Comparison of ENCODE assay signal across 2 cellular contexts in the genomic region with DNA sequence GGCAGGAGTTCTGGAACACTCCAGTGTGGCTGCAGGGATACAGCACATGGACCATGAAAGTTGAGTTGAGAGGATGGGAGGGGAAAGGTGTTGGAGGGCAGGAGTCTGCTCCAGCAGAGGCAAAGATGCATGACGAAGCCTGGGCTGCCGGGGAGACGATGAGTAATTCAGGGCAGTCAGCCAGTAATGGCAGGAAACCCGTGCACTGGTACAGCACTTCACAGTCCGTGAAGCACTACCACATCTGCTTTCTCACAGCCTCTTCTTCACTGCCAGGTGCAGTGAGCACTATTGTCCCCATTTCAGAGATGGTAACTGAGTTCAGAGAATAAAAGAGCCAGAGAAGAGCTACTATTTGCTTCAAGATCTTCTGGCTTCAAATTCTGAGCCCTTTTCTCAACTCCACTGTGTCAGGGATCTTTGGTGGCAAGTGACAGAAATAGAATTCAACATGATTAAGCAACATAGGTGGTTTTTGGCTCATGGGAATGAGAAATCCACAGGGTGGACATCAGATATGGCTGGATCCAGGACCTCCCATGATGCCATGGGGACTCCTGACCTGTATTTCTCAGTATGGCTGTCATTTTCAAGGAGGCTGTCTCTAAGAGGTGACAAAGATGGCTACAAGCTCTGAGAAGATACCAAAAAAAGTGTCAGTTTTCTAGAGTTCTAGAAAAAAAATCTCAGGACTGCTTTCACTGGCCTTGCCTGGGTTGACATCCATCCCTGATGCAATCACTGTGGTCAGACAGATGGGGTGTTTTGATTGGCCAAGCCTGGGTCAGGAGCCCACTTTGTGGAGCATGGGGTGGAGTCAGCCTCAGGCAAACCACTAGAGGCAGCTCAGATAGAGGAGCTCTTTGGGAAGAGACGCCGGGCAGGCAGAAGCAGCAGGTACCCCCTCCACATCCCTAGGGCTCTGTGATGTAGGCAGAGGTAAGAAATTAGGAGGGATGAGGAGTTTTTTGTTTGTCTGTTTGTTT.
TF ChIP-seq lines count a peak whose summit lies in the region.

No MANE protein-coding gene starts in this region.

TF ChIP-seq in GM23338, 12 proteins besides CTCF, POLR2A, EP300 and RAD21 (continued from another document):
- TF ChIP-seq, protein P1, sequence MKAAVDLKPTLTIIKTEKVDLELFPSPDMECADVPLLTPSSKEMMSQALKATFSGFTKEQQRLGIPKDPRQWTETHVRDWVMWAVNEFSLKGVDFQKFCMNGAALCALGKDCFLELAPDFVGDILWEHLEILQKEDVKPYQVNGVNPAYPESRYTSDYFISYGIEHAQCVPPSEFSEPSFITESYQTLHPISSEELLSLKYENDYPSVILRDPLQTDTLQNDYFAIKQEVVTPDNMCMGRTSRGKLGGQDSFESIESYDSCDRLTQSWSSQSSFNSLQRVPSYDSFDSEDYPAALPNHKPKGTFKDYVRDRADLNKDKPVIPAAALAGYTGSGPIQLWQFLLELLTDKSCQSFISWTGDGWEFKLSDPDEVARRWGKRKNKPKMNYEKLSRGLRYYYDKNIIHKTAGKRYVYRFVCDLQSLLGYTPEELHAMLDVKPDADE (IDR thresholded peaks at IDR 0.05), result no peak

TF ChIP-seq in K562, 482 proteins besides CTCF, POLR2A, EP300 and RAD21 (continued from another document and continues in another):
- TF ChIP-seq, protein P2, sequence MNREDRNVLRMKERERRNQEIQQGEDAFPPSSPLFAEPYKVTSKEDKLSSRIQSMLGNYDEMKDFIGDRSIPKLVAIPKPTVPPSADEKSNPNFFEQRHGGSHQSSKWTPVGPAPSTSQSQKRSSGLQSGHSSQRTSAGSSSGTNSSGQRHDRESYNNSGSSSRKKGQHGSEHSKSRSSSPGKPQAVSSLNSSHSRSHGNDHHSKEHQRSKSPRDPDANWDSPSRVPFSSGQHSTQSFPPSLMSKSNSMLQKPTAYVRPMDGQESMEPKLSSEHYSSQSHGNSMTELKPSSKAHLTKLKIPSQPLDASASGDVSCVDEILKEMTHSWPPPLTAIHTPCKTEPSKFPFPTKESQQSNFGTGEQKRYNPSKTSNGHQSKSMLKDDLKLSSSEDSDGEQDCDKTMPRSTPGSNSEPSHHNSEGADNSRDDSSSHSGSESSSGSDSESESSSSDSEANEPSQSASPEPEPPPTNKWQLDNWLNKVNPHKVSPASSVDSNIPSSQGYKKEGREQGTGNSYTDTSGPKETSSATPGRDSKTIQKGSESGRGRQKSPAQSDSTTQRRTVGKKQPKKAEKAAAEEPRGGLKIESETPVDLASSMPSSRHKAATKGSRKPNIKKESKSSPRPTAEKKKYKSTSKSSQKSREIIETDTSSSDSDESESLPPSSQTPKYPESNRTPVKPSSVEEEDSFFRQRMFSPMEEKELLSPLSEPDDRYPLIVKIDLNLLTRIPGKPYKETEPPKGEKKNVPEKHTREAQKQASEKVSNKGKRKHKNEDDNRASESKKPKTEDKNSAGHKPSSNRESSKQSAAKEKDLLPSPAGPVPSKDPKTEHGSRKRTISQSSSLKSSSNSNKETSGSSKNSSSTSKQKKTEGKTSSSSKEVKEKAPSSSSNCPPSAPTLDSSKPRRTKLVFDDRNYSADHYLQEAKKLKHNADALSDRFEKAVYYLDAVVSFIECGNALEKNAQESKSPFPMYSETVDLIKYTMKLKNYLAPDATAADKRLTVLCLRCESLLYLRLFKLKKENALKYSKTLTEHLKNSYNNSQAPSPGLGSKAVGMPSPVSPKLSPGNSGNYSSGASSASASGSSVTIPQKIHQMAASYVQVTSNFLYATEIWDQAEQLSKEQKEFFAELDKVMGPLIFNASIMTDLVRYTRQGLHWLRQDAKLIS (CRISPR knock-in tag; IDR thresholded peaks at IDR 0.05), result no peak
- TF ChIP-seq KDM1A (IDR thresholded peaks at IDR 0.05), result peak; percentile 50 to 53; a peak in 3 of 4 replicates
- no peak for TF ChIP-seq ATF1 (CRISPR knock-in tag; IDR thresholded peaks at IDR 0.05)
- TF ChIP-seq ATF1 (tag; IDR thresholded peaks at IDR 0.05), result 0 out of 2 replicates have a peak, but pooled peaks have one; percentile 13
- TF ChIP-seq, protein P3, sequence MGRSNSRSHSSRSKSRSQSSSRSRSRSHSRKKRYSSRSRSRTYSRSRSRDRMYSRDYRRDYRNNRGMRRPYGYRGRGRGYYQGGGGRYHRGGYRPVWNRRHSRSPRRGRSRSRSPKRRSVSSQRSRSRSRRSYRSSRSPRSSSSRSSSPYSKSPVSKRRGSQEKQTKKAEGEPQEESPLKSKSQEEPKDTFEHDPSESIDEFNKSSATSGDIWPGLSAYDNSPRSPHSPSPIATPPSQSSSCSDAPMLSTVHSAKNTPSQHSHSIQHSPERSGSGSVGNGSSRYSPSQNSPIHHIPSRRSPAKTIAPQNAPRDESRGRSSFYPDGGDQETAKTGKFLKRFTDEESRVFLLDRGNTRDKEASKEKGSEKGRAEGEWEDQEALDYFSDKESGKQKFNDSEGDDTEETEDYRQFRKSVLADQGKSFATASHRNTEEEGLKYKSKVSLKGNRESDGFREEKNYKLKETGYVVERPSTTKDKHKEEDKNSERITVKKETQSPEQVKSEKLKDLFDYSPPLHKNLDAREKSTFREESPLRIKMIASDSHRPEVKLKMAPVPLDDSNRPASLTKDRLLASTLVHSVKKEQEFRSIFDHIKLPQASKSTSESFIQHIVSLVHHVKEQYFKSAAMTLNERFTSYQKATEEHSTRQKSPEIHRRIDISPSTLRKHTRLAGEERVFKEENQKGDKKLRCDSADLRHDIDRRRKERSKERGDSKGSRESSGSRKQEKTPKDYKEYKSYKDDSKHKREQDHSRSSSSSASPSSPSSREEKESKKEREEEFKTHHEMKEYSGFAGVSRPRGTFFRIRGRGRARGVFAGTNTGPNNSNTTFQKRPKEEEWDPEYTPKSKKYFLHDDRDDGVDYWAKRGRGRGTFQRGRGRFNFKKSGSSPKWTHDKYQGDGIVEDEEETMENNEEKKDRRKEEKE (IDR thresholded peaks at IDR 0.05; ENCODE audit: borderline replicate concordance in 1 of 2, control insufficient read depth in 1 of 2, low read depth in 2 of 2, low read length in 1 of 2), result no peak
- no peak for TF ChIP-seq CBX2 (IDR thresholded peaks at IDR 0.05; ENCODE audit: insufficient read depth, low read length, poor library complexity, severe bottlenecking)
- no peak for TF ChIP-seq HDAC1 (IDR thresholded peaks at IDR 0.05)
- TF ChIP-seq, protein P4, sequence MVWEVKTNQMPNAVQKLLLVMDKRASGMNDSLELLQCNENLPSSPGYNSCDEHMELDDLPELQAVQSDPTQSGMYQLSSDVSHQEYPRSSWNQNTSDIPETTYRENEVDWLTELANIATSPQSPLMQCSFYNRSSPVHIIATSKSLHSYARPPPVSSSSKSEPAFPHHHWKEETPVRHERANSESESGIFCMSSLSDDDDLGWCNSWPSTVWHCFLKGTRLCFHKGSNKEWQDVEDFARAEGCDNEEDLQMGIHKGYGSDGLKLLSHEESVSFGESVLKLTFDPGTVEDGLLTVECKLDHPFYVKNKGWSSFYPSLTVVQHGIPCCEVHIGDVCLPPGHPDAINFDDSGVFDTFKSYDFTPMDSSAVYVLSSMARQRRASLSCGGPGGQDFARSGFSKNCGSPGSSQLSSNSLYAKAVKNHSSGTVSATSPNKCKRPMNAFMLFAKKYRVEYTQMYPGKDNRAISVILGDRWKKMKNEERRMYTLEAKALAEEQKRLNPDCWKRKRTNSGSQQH (CRISPR knock-in tag; IDR thresholded peaks at IDR 0.05), result no peak
- TF ChIP-seq ESRRA (IDR thresholded peaks at IDR 0.05; ENCODE audit: borderline replicate concordance, low read depth), result peak; percentile 43; the same call in 1 of the 2 replicates
- TF ChIP-seq, protein P5, sequence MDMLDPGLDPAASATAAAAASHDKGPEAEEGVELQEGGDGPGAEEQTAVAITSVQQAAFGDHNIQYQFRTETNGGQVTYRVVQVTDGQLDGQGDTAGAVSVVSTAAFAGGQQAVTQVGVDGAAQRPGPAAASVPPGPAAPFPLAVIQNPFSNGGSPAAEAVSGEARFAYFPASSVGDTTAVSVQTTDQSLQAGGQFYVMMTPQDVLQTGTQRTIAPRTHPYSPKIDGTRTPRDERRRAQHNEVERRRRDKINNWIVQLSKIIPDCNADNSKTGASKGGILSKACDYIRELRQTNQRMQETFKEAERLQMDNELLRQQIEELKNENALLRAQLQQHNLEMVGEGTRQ (CRISPR knock-in tag; IDR thresholded peaks at IDR 0.05), result peak; percentile 63
- TF ChIP-seq, protein P6, sequence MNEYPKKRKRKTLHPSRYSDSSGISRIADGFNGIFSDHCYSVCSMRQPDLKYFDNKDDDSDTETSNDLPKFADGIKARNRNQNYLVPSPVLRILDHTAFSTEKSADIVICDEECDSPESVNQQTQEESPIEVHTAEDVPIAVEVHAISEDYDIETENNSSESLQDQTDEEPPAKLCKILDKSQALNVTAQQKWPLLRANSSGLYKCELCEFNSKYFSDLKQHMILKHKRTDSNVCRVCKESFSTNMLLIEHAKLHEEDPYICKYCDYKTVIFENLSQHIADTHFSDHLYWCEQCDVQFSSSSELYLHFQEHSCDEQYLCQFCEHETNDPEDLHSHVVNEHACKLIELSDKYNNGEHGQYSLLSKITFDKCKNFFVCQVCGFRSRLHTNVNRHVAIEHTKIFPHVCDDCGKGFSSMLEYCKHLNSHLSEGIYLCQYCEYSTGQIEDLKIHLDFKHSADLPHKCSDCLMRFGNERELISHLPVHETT (CRISPR knock-in tag; conservative IDR thresholded peaks at IDR 0.05 in 1 of 2, IDR thresholded peaks at IDR 0.05 in 1 of 2), result no peak
- TF ChIP-seq, protein P7, sequence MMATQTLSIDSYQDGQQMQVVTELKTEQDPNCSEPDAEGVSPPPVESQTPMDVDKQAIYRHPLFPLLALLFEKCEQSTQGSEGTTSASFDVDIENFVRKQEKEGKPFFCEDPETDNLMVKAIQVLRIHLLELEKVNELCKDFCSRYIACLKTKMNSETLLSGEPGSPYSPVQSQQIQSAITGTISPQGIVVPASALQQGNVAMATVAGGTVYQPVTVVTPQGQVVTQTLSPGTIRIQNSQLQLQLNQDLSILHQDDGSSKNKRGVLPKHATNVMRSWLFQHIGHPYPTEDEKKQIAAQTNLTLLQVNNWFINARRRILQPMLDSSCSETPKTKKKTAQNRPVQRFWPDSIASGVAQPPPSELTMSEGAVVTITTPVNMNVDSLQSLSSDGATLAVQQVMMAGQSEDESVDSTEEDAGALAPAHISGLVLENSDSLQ (IDR thresholded peaks at IDR 0.05), result peak; percentile 30; the same call in 1 of the 2 replicates
- TF ChIP-seq KAT7 (CRISPR knock-in tag; IDR thresholded peaks at IDR 0.05; ENCODE audit: borderline replicate concordance), result no peak
- no peak for TF ChIP-seq PYGO2 (tag; IDR thresholded peaks at IDR 0.05)
- TF ChIP-seq CTBP1 (IDR thresholded peaks at IDR 0.05; ENCODE audit: borderline replicate concordance), result peak; percentile 48
- TF ChIP-seq, protein P8, sequence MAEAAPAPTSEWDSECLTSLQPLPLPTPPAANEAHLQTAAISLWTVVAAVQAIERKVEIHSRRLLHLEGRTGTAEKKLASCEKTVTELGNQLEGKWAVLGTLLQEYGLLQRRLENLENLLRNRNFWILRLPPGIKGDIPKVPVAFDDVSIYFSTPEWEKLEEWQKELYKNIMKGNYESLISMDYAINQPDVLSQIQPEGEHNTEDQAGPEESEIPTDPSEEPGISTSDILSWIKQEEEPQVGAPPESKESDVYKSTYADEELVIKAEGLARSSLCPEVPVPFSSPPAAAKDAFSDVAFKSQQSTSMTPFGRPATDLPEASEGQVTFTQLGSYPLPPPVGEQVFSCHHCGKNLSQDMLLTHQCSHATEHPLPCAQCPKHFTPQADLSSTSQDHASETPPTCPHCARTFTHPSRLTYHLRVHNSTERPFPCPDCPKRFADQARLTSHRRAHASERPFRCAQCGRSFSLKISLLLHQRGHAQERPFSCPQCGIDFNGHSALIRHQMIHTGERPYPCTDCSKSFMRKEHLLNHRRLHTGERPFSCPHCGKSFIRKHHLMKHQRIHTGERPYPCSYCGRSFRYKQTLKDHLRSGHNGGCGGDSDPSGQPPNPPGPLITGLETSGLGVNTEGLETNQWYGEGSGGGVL (CRISPR knock-in tag; IDR thresholded peaks at IDR 0.05), result no peak
- no peak for TF ChIP-seq ZNF830 (CRISPR knock-in tag; IDR thresholded peaks at IDR 0.05)
- peak; percentile 49; the same call in 1 of the 2 replicates for TF ChIP-seq RAD51 (IDR thresholded peaks at IDR 0.05; ENCODE audit: borderline replicate concordance, low read depth)
- peak; percentile 53; the same call in 1 of the 2 replicates for TF ChIP-seq JUND (IDR thresholded peaks at IDR 0.05; ENCODE audit: borderline replicate concordance, low read depth, low read length)
- no peak for TF ChIP-seq JUND (tag; IDR thresholded peaks at IDR 0.05; ENCODE audit: borderline replicate concordance, low read depth, low read length)
- TF ChIP-seq CBX8 (IDR thresholded peaks at IDR 0.05; ENCODE audit: borderline replicate concordance, extremely low read depth, low read depth, low read length, poor library complexity, severe bottlenecking), result no peak
- peak in 1 of 2 experiments; percentile 84; a peak in 1 of 4 replicates for TF ChIP-seq ARNT (IDR thresholded peaks at IDR 0.05)
- TF ChIP-seq SREBF1 (IDR thresholded peaks at IDR 0.05; ENCODE audit: borderline replicate concordance, low read depth, low read length), result peak; percentile 84; the same call in 1 of the 2 replicates
- TF ChIP-seq CBX1 (IDR thresholded peaks at IDR 0.05; ENCODE audit: low read depth), result no peak
- peak; percentile 31 to 94; a peak in 2 of 4 replicates for TF ChIP-seq RCOR1 (IDR thresholded peaks at IDR 0.05; ENCODE audit: borderline replicate concordance in 1 of 2, low read depth in 2 of 2, low read length in 2 of 2)
- TF ChIP-seq, protein P9, sequence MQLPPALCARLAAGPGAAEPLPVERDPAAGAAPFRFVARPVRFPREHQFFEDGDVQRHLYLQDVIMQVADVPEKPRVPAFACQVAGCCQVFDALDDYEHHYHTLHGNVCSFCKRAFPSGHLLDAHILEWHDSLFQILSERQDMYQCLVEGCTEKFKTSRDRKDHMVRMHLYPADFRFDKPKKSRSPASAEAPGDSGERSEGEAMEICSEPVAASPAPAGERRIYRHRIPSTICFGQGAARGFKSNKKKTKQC (CRISPR knock-in tag; IDR thresholded peaks at IDR 0.05), result no peak
- no peak for TF ChIP-seq XRCC5 (IDR thresholded peaks at IDR 0.05; ENCODE audit: low read depth, low read length)
- no peak for TF ChIP-seq SNRNP70 (optimal IDR thresholded peaks at IDR 0.05; ENCODE audit: low read depth, low read length)
- peak; percentile 53 for TF ChIP-seq RBM25 (IDR thresholded peaks at IDR 0.05; ENCODE audit: low read depth, low read length, severe bottlenecking)
- TF ChIP-seq PRMT5 (CRISPR knock-in tag; IDR thresholded peaks at IDR 0.05), result no peak
- TF ChIP-seq BRCA1 (IDR thresholded peaks at IDR 0.05), result no peak
- TF ChIP-seq BRCA1 (CRISPR knock-in tag; IDR thresholded peaks at IDR 0.05), result no peak
- TF ChIP-seq ARID2 (IDR thresholded peaks at IDR 0.05), result no peak
- TF ChIP-seq, protein P10, sequence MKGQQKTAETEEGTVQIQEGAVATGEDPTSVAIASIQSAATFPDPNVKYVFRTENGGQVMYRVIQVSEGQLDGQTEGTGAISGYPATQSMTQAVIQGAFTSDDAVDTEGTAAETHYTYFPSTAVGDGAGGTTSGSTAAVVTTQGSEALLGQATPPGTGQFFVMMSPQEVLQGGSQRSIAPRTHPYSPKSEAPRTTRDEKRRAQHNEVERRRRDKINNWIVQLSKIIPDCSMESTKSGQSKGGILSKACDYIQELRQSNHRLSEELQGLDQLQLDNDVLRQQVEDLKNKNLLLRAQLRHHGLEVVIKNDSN (CRISPR knock-in tag; IDR thresholded peaks at IDR 0.05), result peak; percentile 59
- no peak for TF ChIP-seq MAFF (IDR thresholded peaks at IDR 0.05; ENCODE audit: low read length)
- no peak for TF ChIP-seq ADNP (tag; IDR thresholded peaks at IDR 0.05)
- TF ChIP-seq FOSL1 (tag; conservative IDR thresholded peaks at IDR 0.05), result peak; percentile 57
- no peak for TF ChIP-seq GABPB1 (CRISPR knock-in tag; IDR thresholded peaks at IDR 0.05)
- peak; percentile 19 for TF ChIP-seq FOS (IDR thresholded peaks at IDR 0.05; ENCODE audit: extremely low read depth, insufficient read length)
- TF ChIP-seq NFIC (IDR thresholded peaks at IDR 0.05), result peak; percentile 52; the same call in 1 of the 2 replicates
